25 cellular contexts compared by ENCODE assay signal in genomic region chr7:25944777-25945176, GRCh38.
DNase-seq lines count a peak whose midpoint lies in the region; ATAC-seq and TF ChIP-seq lines count a peak whose summit lies in the region.
"Had no signal": no experiment of that assay in that cellular context is flagged by ENCODE, and none has a peak within 500 bp of the region (broad histone marks: within the 10 kb centered on the region; RNA-seq: fewer than 3 reads in every experiment).

No MANE protein-coding gene starts in this region.

- no peaks in the 10 kb centered on the region for H3K9me3 ChIP-seq in mucosa of rectum (ENCODE audit: control insufficient read depth in 2 of 2, low read length in 2 of 2)
- no peaks in the 10 kb centered on the region for H3K9me3 ChIP-seq in CD8-positive, alpha-beta T cell (ENCODE audit: low read length)
- H3K9me3 ChIP-seq: MG63 had no signal

- no peak overlapping the region for H3K4me3 Mint-ChIP-seq in WTC11
- no peak overlapping the region for H3K4me3 Mint-ChIP-seq in CD8-positive, alpha-beta T cell
- H3K4me3 Mint-ChIP-seq: IgD-negative memory B cell, T-cell had no signal

- peak overlapping the region; percentile 61 to 72 for H3K27ac ChIP-seq in mucosa of rectum (ENCODE audit: low read depth in 2 of 2, low read length in 2 of 2)
- H3K27ac ChIP-seq in CD8-positive, alpha-beta T cell (ENCODE audit: low read depth, low read length) = no peak overlapping the region
- H3K27ac ChIP-seq: 22Rv1, HL-60 had no signal

- peaks cover 8% of the 10 kb centered on the region; the same call in 1 of the 2 replicates for H3K36me3 Mint-ChIP-seq in WTC11
- no peaks in the 10 kb centered on the region for H3K36me3 Mint-ChIP-seq in CD8-positive, alpha-beta T cell
- H3K36me3 Mint-ChIP-seq: T-cell had no signal

- H3K9ac ChIP-seq in mucosa of rectum (ENCODE audit: low read depth in 1 of 2, low read length in 2 of 2) = peak overlapping the region in 1 of 2 donors; percentile 34

- peak; percentile 66 for ATAC-seq in WTC11
- ATAC-seq in GM21786 (IDR thresholded peaks at IDR 0.05; ENCODE audit: unreplicated experiment) = no peak
- ATAC-seq in CD8-positive, alpha-beta T cell = no peak
- ATAC-seq: GM12878, SK-N-SH treated with all-trans-retinoic acid at 6 μM for 48 hours, T-cell had no signal

- H3K4me1 Mint-ChIP-seq in WTC11 = peaks cover 40% of the 10 kb centered on the region
- H3K4me1 Mint-ChIP-seq in CD8-positive, alpha-beta T cell (ENCODE audit: low read depth) = peaks cover 20% of the 10 kb centered on the region

- no peaks in the 10 kb centered on the region for H3K9me3 Mint-ChIP-seq in WTC11
- H3K9me3 Mint-ChIP-seq in CD8-positive, alpha-beta T cell = no peaks in the 10 kb centered on the region
- H3K9me3 Mint-ChIP-seq: T-cell had no signal

- POLR2A ChIA-PET in WTC11 (lab: Charles Lee) = no interaction called here
- POLR2A ChIA-PET in CD8-positive, alpha-beta T cell (lab: Charles Lee) = no interaction called here

- DNase-seq in DMS 273 (lab: John Stamatoyannopoulos, UW; ENCODE audit: unreplicated experiment) = peak; percentile 33
- DNase-seq in DMS 273 treated with DMSO at 0.1 percent for 48 hours (lab: John Stamatoyannopoulos, UW) = no peak
- DNase-seq in WTC11 (ENCODE audit: low spot score) = no peak
- DNase-seq in NCI-H146 (lab: John Stamatoyannopoulos, UW) = no peak
- DNase-seq in DMS79 (lab: John Stamatoyannopoulos, UW) = no peak
- no peak for DNase-seq in CD8-positive, alpha-beta T cell
- DNase-seq: COR-L47, DMS153, GF-D8, H7, Kasumi-1, MG63, NCI-H1048, NCI-H1436, NCI-H2081, OCI-M1, SHP77 treated with DMSO at 0.1 percent for 48 hours, T-cell had no signal

- H3K27me3 ChIP-seq in mucosa of rectum (ENCODE audit: control insufficient read depth in 2 of 2, insufficient read depth in 2 of 2, low read length in 2 of 2) = no peaks in the 10 kb centered on the region
- no peaks in the 10 kb centered on the region for H3K27me3 ChIP-seq in CD8-positive, alpha-beta T cell (ENCODE audit: insufficient read depth, low read length)
- H3K27me3 ChIP-seq: MG63 had no signal

- no peak for TF ChIP-seq CTCF in WTC11 (IDR thresholded peaks at IDR 0.05)
- no peak for TF ChIP-seq CTCF in CD8-positive, alpha-beta T cell (IDR thresholded peaks at IDR 0.05)

- H3K27ac Mint-ChIP-seq in WTC11 = no peak overlapping the region
- H3K27ac Mint-ChIP-seq in CD8-positive, alpha-beta T cell = no peak overlapping the region

- CTCF ChIA-PET in WTC11 (lab: Charles Lee) = interaction anchor here (0.6 to 1.6 kb wide), 3 partner anchors 48 to 52 kb away, joined by 3 to 4 read pairs (median 4); no protein-coding TSS in a partner anchor
- CTCF ChIA-PET in CD8-positive, alpha-beta T cell (lab: Charles Lee) = no interaction called here

- H3K36me3 ChIP-seq in mucosa of rectum (ENCODE audit: control insufficient read depth in 2 of 2, insufficient read depth in 2 of 2, low read length in 2 of 2) = no peaks in the 10 kb centered on the region
- no peaks in the 10 kb centered on the region for H3K36me3 ChIP-seq in CD8-positive, alpha-beta T cell (ENCODE audit: insufficient read depth, low read length)
- H3K36me3 ChIP-seq: MG63 had no signal

- H3K4me1 ChIP-seq in mucosa of rectum (ENCODE audit: control insufficient read depth in 2 of 2, insufficient read depth in 2 of 2, low read length in 2 of 2) = peaks cover 27 to 31% of the 10 kb centered on the region in 2 donors
- H3K4me1 ChIP-seq in CD8-positive, alpha-beta T cell (ENCODE audit: insufficient read depth, low read length) = peaks cover 15% of the 10 kb centered on the region

- H3K27me3 Mint-ChIP-seq in WTC11 (ENCODE audit: low read depth) = peaks cover 6% of the 10 kb centered on the region; the same call in 1 of the 2 replicates
- H3K27me3 Mint-ChIP-seq in CD8-positive, alpha-beta T cell (ENCODE audit: low read depth) = peaks cover 22% of the 10 kb centered on the region

- H3K4me3 ChIP-seq in mucosa of rectum (ENCODE audit: low read length in 2 of 2) = no peak overlapping the region
- no peak overlapping the region for H3K4me3 ChIP-seq in CD8-positive, alpha-beta T cell (ENCODE audit: low read depth, low read length)
- H3K4me3 ChIP-seq: GM12878, MG63 had no signal

- intact Hi-C loops in CD8-positive, alpha-beta T cell (cut with DNase I, micrococcal nuclease) = no loop called here

TF ChIP-seq in WTC11, 78 proteins besides CTCF, POLR2A, EP300 and RAD21:
- TF ChIP-seq PRDM15 (CRISPR knock-in tag; IDR thresholded peaks at IDR 0.05) = no peak
